ENCODE assay signal across 21 cellular contexts in genomic region chr18:55607763-55608162, GRCh38.
"Had no signal": no experiment of that assay in that cellular context is flagged by ENCODE, and none has a peak within 500 bp of the region (broad histone marks: within the 10 kb centered on the region; RNA-seq: fewer than 3 reads in every experiment).

No MANE protein-coding gene starts in this region.

- DNase-seq: activated CD4-positive, alpha-beta T cell treated with anti-CD3 and anti-CD28 coated beads for 48 hours; activated CD4-positive, alpha-beta T cell treated with anti-CD3 and anti-CD28 coated beads, Interleukin-2, amount 50 U/mL, for 4 hours; activated CD8-positive, alpha-beta memory T cell treated with anti-CD3 and anti-CD28 coated beads, Interleukin-2, amount 50 U/mL, for 48 hours; activated CD8-positive, alpha-beta T cell treated with anti-CD3 and anti-CD28 coated beads, Interleukin-2, amount 10 ng/mL, durations not matched to agents 7 days and 5 days; activated naive CD4-positive, alpha-beta T cell treated with anti-CD3 and anti-CD28 coated beads, Interleukin-2, amount 50 U/mL, for 16 hours; activated naive CD8-positive, alpha-beta T cell treated with anti-CD3 and anti-CD28 coated beads, Interleukin-2, amount 10 ng/mL, durations not matched to agents 7 days and 5 days; activated T-cell treated with anti-CD3 and anti-CD28 coated beads, Interleukin-2, amount 50 U/mL, for 1 hour; adrenal gland; anterior cingulate cortex; cerebellar nuclear complex; Kasumi-1; KBM-7; NCI-H1694; NCI-H2029 treated with DMSO at 0.1 percent for 48 hours; NCI-H2227 treated with DMSO at 0.1 percent for 48 hours; NCI-H446 treated with DMSO at 0.1 percent for 48 hours; NCI-H524 treated with DMSO at 0.1 percent for 48 hours; NCI-H82; PC-3; SHP77 treated with DMSO at 0.1 percent for 48 hours had no signal

- H3K36me3 ChIP-seq: adrenal gland had no signal

- H3K27ac ChIP-seq: adrenal gland had no signal

- H3K4me3 ChIP-seq: adrenal gland had no signal

- ATAC-seq: activated CD8-positive, alpha-beta T cell treated with anti-CD3 and anti-CD28 coated beads, Interleukin-2, amount 10 ng/mL, durations not matched to agents 7 days and 5 days; PC-3 had no signal

- H3K4me1 ChIP-seq: adrenal gland had no signal

- FAIRE-seq: RCC 7860 had no signal

- H3K9me3 ChIP-seq: adrenal gland had no signal

- H3K27me3 ChIP-seq: adrenal gland had no signal
